In genomic region chr16:70522216-70523000, GRCh38 we compare ENCODE assay signal across 8 cellular contexts. TPM values are rescaled to one million over a fixed set of nuclear protein-coding genes. Genes with fewer than 3 reads are reported as not detected.
DNase-seq lines count a peak whose midpoint lies in the region; ATAC-seq and TF ChIP-seq lines count a peak whose summit lies in the region.

No MANE protein-coding gene starts in this region.

- H4K20me1 ChIP-seq in osteoblast (ENCODE audit: insufficient read depth, low read length): peaks cover 23% of the 10 kb centered on the region

- H3K36me3 ChIP-seq in osteoblast (ENCODE audit: insufficient read depth, low read length): peaks cover 24% of the 10 kb centered on the region

- no peaks in the 10 kb centered on the region for H3K27me3 Mint-ChIP-seq in effector memory CD8-positive, alpha-beta T cell

- H2AFZ ChIP-seq in osteoblast (ENCODE audit: low read length): peak overlapping the region; percentile 98

- H3K27ac ChIP-seq in osteoblast (ENCODE audit: low read depth, low read length): peak overlapping the region; percentile 88

- no peaks in the 10 kb centered on the region for H3K9me3 Mint-ChIP-seq in effector memory CD8-positive, alpha-beta T cell

- TF ChIP-seq CTCF in osteoblast (IDR thresholded peaks at IDR 0.05; ENCODE audit: extremely low read depth, low read depth, low read length): no peak

- H3K27ac Mint-ChIP-seq in effector memory CD8-positive, alpha-beta T cell: peak overlapping the region; percentile 99 to 100

- peaks cover 71% of the 10 kb centered on the region for H3K36me3 Mint-ChIP-seq in effector memory CD8-positive, alpha-beta T cell (ENCODE audit: insufficient read depth)

- peak overlapping the region; percentile 95 to 99 for H3K4me3 Mint-ChIP-seq in effector memory CD8-positive, alpha-beta T cell

- H3K4me1 Mint-ChIP-seq in effector memory CD8-positive, alpha-beta T cell (ENCODE audit: low read depth in 2 of 2): peaks cover 51 to 60% of the 10 kb centered on the region in 2 donors

- ATAC-seq in effector memory CD8-positive, alpha-beta T cell (replicated peaks): no peak
- ATAC-seq in HG02884 (IDR thresholded peaks at IDR 0.05; ENCODE audit: unreplicated experiment): no peak
- no peak for ATAC-seq in HG03342 (IDR thresholded peaks at IDR 0.05; ENCODE audit: unreplicated experiment)

- H3K27me3 ChIP-seq in osteoblast (ENCODE audit: insufficient read depth, low read length): no peaks in the 10 kb centered on the region

- peak; percentile 13 for DNase-seq in ELR (ENCODE audit: low read depth)
- DNase-seq in NOMO-1 (lab: John Stamatoyannopoulos, UW; ENCODE audit: unreplicated experiment in 2 of 2): peak; percentile 24 to 52
- peak in 1 of 3 experiments; percentile 16 for DNase-seq in effector memory CD8-positive, alpha-beta T cell
- DNase-seq in osteoblast (ENCODE audit: insufficient read length, low spot score, missing footprints): peak; percentile 65
- DNase-seq in HK-2 (ENCODE audit: unreplicated experiment): no peak
- no peak for DNase-seq in NCI-H748 treated with DMSO at 0.1 percent for 48 hours (lab: John Stamatoyannopoulos, UW)

- H3K9me3 ChIP-seq in osteoblast (ENCODE audit: low read depth, low read length): no peaks in the 10 kb centered on the region

- H3K4me3 ChIP-seq in osteoblast (ENCODE audit: insufficient read depth, low read length): peak overlapping the region; percentile 97

- H3K4me1 ChIP-seq in osteoblast (ENCODE audit: insufficient read depth, low read length): peaks cover 43% of the 10 kb centered on the region

- H3K79me2 ChIP-seq in osteoblast (ENCODE audit: insufficient read depth, low read length): peaks cover 68% of the 10 kb centered on the region

- peak overlapping the region; percentile 94 for H3K4me2 ChIP-seq in osteoblast (ENCODE audit: insufficient read depth, low read length)

RNA-seq across cellular contexts. Expression of gene COG4, which starts 0.9 kb away (rescaled TPM):
- total RNA-seq in osteoblast: 51.3 and 61.5 TPM in 2 replicates

RNA-seq across cellular contexts. Expression of gene SF3B3, which starts 1.2 kb away (rescaled TPM):
- 123 and 142 TPM in 2 replicates for total RNA-seq in osteoblast

Comparison
In these comparisons a context has a peak if more than half of its experiments do, and no peak if none do; other contexts are left out.
1. DNase-seq: peak in ELR (single experiment), NOMO-1 (2 of 2) and osteoblast (single experiment); none in HK-2 (single experiment) and NCI-H748 treated with DMSO at 0.1 percent for 48 hours (single experiment).